ENCODE assay signal across 24 cellular contexts in the genomic region with DNA sequence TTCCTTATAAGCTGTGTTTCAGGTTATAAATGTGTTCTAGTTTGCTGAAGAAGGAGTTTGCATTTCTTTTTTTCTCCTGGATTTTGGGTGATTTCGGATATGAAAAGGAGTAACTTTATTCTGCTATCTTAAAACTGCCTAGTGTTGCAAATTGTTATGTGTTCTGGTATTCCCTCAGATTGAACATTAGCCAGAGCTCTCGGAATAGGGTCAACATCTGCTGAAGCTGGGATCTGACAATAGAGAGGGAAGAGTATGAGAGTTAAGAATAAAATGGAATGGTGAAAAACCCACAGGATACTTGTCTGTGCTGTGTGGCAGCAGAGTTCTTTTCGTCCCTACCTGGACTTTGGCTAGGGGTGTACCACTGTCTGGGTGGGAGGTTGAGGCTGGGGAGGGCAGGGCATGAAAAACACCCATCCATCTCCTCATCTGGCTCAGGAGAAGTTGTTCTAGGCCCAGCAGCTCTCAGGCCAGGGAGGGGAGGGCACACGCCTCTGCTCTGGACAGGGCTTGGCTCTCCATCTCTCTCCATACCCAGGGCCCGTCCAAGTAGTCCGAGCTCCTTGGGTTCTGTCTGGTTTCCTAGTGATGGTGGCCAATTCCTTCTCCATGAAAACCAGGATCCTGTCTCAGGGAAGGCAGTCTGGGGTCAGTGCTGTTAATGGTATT. TPM values are rescaled to one million over a fixed set of nuclear protein-coding genes. Genes with fewer than 3 reads are reported as not detected.
DNase-seq lines count a peak whose midpoint lies in the region; FAIRE-seq and TF ChIP-seq lines count a peak whose summit lies in the region.
"Had no signal": no experiment of that assay in that cellular context is flagged by ENCODE, and none has a peak within 500 bp of the region (broad histone marks: within the 10 kb centered on the region; RNA-seq: fewer than 3 reads in every experiment).

No MANE protein-coding gene starts in this region.

- H3K23ac ChIP-seq in mesendoderm (ENCODE audit: low read length): peak overlapping the region; percentile 75

- no peak for TF ChIP-seq CTCF in astrocyte (IDR thresholded peaks at IDR 0.05; ENCODE audit: insufficient read depth, low read depth, low read length)
- no peak for TF ChIP-seq CTCF in cardiac muscle cell (IDR thresholded peaks at IDR 0.05; ENCODE audit: low read depth, low read length)
- TF ChIP-seq CTCF in type B pancreatic cell (conservative IDR thresholded peaks at IDR 0.05): no peak
- no peak for TF ChIP-seq CTCF in WERI-Rb-1 (IDR thresholded peaks at IDR 0.05; ENCODE audit: low read depth, low read length)

- no peak overlapping the region for H4K5ac ChIP-seq in mesendoderm (ENCODE audit: low read length)

- H3F3A ChIP-seq in GM23248 (ENCODE audit: insufficient read depth): no peaks in the 10 kb centered on the region

- H4K20me1 ChIP-seq in astrocyte (ENCODE audit: insufficient read depth, low read length) (no peaks in the 10 kb centered on the region), GM23248 (ENCODE audit: insufficient read depth) (no peaks in the 10 kb centered on the region)

- H3K4me2 ChIP-seq in astrocyte (ENCODE audit: low read length) (no peak overlapping the region), mesendoderm (ENCODE audit: low read length) (no peak overlapping the region), GM23248 (ENCODE audit: unreplicated experiment) (no peak overlapping the region)

- no peaks in the 10 kb centered on the region for H3K9me3 Mint-ChIP-seq in astrocyte (ENCODE audit: unreplicated experiment)
- H3K9me3 Mint-ChIP-seq in type B pancreatic cell: no peaks in the 10 kb centered on the region

- H3K4me3 ChIP-seq in astrocyte (ENCODE audit: insufficient read depth, low read depth, low read length) (no peak overlapping the region), cardiac muscle cell (no peak overlapping the region), mesendoderm (ENCODE audit: low read length) (no peak overlapping the region), GM23248 (no peak overlapping the region), WERI-Rb-1 (ENCODE audit: low read depth, low read length) (no peak overlapping the region)
- H3K4me3 ChIP-seq: dorsolateral prefrontal cortex, lung, spleen, tibial artery had no signal

- H3K18ac ChIP-seq in mesendoderm (ENCODE audit: low read length): no peak overlapping the region

- H2AFZ ChIP-seq in astrocyte (ENCODE audit: low read depth, low read length) (no peak overlapping the region), GM23248 (no peak overlapping the region)

- H3K36me3 ChIP-seq in astrocyte (ENCODE audit: insufficient read depth, low read length) (no peaks in the 10 kb centered on the region), cardiac muscle cell (peaks cover 3% of the 10 kb centered on the region), mesendoderm (ENCODE audit: control insufficient read depth, insufficient read depth, low read length) (no peaks in the 10 kb centered on the region), GM23248 (ENCODE audit: low read depth) (no peaks in the 10 kb centered on the region), WERI-Rb-1 (peaks cover 23% of the 10 kb centered on the region)
- H3K36me3 ChIP-seq: neutrophil, spleen, tibial artery had no signal

- no peaks in the 10 kb centered on the region for H3K36me3 Mint-ChIP-seq in astrocyte (ENCODE audit: low read depth, unreplicated experiment)
- H3K36me3 Mint-ChIP-seq in type B pancreatic cell: peaks cover 5% of the 10 kb centered on the region
- H3K36me3 Mint-ChIP-seq: activated naive CD8-positive, alpha-beta T cell treated with anti-CD3 and anti-CD28 coated beads, Interleukin-2, amount 10 ng/mL, durations not matched to agents 7 days and 5 days had no signal

- peaks cover 15% of the 10 kb centered on the region for H3K27me3 Mint-ChIP-seq in astrocyte (ENCODE audit: low read depth, unreplicated experiment)
- H3K27me3 Mint-ChIP-seq in type B pancreatic cell: no peaks in the 10 kb centered on the region

- peak overlapping the region; percentile 23 for H3K27ac Mint-ChIP-seq in astrocyte (ENCODE audit: unreplicated experiment)
- peak overlapping the region; percentile 27 for H3K27ac Mint-ChIP-seq in type B pancreatic cell
- H3K27ac Mint-ChIP-seq: activated naive CD8-positive, alpha-beta T cell treated with anti-CD3 and anti-CD28 coated beads, Interleukin-2, amount 10 ng/mL, durations not matched to agents 7 days and 5 days had no signal

- in situ Hi-C loops in GM23248 (cut with MboI): no loop called here

- H3K27ac ChIP-seq in astrocyte (ENCODE audit: low read depth, low read length): no peak overlapping the region
- peak overlapping the region; percentile 17 for H3K27ac ChIP-seq in cardiac muscle cell
- H3K27ac ChIP-seq in mesendoderm (ENCODE audit: low read depth, low read length): no peak overlapping the region
- no peak overlapping the region for H3K27ac ChIP-seq in GM23248
- H3K27ac ChIP-seq in WERI-Rb-1: no peak overlapping the region
- H3K27ac ChIP-seq: C4-2B, dorsolateral prefrontal cortex, neutrophil, spleen, tibial artery had no signal

- H3K4me1 Mint-ChIP-seq in astrocyte (ENCODE audit: low read depth, unreplicated experiment): peaks cover 2% of the 10 kb centered on the region
- peaks cover 26% of the 10 kb centered on the region for H3K4me1 Mint-ChIP-seq in type B pancreatic cell (ENCODE audit: unreplicated experiment)

- H3K27me3 ChIP-seq in astrocyte (ENCODE audit: insufficient read depth, low read length) (peaks cover 2% of the 10 kb centered on the region), cardiac muscle cell (no peaks in the 10 kb centered on the region), mesendoderm (ENCODE audit: insufficient read depth, low read length, poor library complexity) (no peaks in the 10 kb centered on the region), GM23248 (replicated peaks; ENCODE audit: insufficient read depth) (peaks cover 9% of the 10 kb centered on the region; the same call in 1 of the 2 replicates), WERI-Rb-1 (ENCODE audit: insufficient read depth, low read depth, severe bottlenecking) (no peaks in the 10 kb centered on the region)
- H3K27me3 ChIP-seq: neutrophil, spleen, tibial artery had no signal

- no peak overlapping the region for H3K4ac ChIP-seq in mesendoderm (ENCODE audit: low read depth, low read length)

- H3K56ac ChIP-seq in mesendoderm (ENCODE audit: low read length): no peak overlapping the region

- H2AK5ac ChIP-seq in mesendoderm (ENCODE audit: low read length): no peak overlapping the region

- H2BK5ac ChIP-seq in mesendoderm (ENCODE audit: low read length): no peak overlapping the region

- no CpG with 5 or more reads among the region's 6 CpGs for WGBS in mesendoderm (ENCODE audit: extremely low coverage, insufficient coverage, low lambda C conversion rate)
- WGBS in GM23248 (ENCODE audit: low coverage in 1 of 2, low lambda C conversion rate in 2 of 2, missing lambda C conversion rate in 2 of 2), 2 experiments: 19 to 34% methylated on average over 6 of the region's 6 CpGs

- H4K8ac ChIP-seq in mesendoderm (ENCODE audit: low read depth, low read length): no peak overlapping the region

- no peak overlapping the region for H2BK15ac ChIP-seq in mesendoderm (replicated peaks; ENCODE audit: low read depth)

- DNase-seq in astrocyte (ENCODE audit: low read depth): no peak
- DNase-seq in cardiac muscle cell (ENCODE audit: low read depth in 1 of 2, low spot score in 1 of 2): no peak
- DNase-seq in mesendoderm: no peak
- peak; percentile 20 for DNase-seq in type B pancreatic cell (ENCODE audit: extremely low spot score, unreplicated experiment)
- no peak for DNase-seq in GM23248
- DNase-seq in WERI-Rb-1: no peak
- DNase-seq in HEK293T (ENCODE audit: extremely low spot score): no peak
- DNase-seq: activated CD4-positive, alpha-beta T cell treated with anti-CD3 and anti-CD28 coated beads for 4 hours; activated naive CD8-positive, alpha-beta T cell treated with anti-CD3 and anti-CD28 coated beads, Interleukin-2, amount 10 ng/mL, durations not matched to agents 7 days and 5 days; activated T-cell treated with anti-CD3 and anti-CD28 coated beads, Interleukin-2, amount 50 U/mL, for 1 hour; cerebellar nuclear complex; dorsolateral prefrontal cortex; NCI-H1694; spleen; T-helper 2 cell had no signal

- H3K4me1 ChIP-seq in astrocyte (ENCODE audit: insufficient read depth, low read length): no peaks in the 10 kb centered on the region
- peaks cover 18% of the 10 kb centered on the region for H3K4me1 ChIP-seq in cardiac muscle cell (ENCODE audit: low read depth)
- H3K4me1 ChIP-seq in mesendoderm (ENCODE audit: control insufficient read depth, low read depth, low read length): peaks cover 2% of the 10 kb centered on the region
- H3K4me1 ChIP-seq in GM23248 (ENCODE audit: insufficient read depth): no peaks in the 10 kb centered on the region
- H3K4me1 ChIP-seq: spleen, tibial artery had no signal

- FAIRE-seq in astrocyte (lab: Jason Lieb, UNC): no peak
- FAIRE-seq: HepG2, keratinocyte had no signal

- peaks cover 12% of the 10 kb centered on the region for H3K79me1 ChIP-seq in mesendoderm (ENCODE audit: low read length)

- no peaks in the 10 kb centered on the region for H3K9me2 ChIP-seq in GM23248 (ENCODE audit: insufficient read depth)

- no peaks in the 10 kb centered on the region for H3K79me2 ChIP-seq in astrocyte (ENCODE audit: insufficient read depth, low read length)
- H3K79me2 ChIP-seq in mesendoderm (ENCODE audit: control insufficient read depth, insufficient read depth, low read length): peaks cover 5% of the 10 kb centered on the region
- no peaks in the 10 kb centered on the region for H3K79me2 ChIP-seq in GM23248 (ENCODE audit: insufficient read depth)

- CTCF ChIA-PET in HEK293T (lab: Yijun Ruan, JAX): interaction anchor here (1.2 kb wide), 1 partner anchor 14 kb away, joined by 5 read pairs; the partner anchor contains the start of gene SPSB4

- POLR2A ChIA-PET in HEK293T (lab: Yijun Ruan, JAX): interaction anchor here (0.6 kb wide), 1 partner anchor 565 kb away, joined by 3 read pairs; no protein-coding TSS in a partner anchor

- H3K9ac ChIP-seq in astrocyte (ENCODE audit: low read length): no peak overlapping the region
- H3K9ac ChIP-seq in mesendoderm (ENCODE audit: low read length): no peak overlapping the region
- no peak overlapping the region for H3K9ac ChIP-seq in GM23248

- no peak overlapping the region for H2BK120ac ChIP-seq in mesendoderm (ENCODE audit: low read depth, low read length)

- H3K9me3 ChIP-seq in astrocyte (ENCODE audit: insufficient read depth, low read depth, low read length) (no peaks in the 10 kb centered on the region), cardiac muscle cell (ENCODE audit: low read depth) (no peaks in the 10 kb centered on the region), GM23248 (ENCODE audit: low read depth) (no peaks in the 10 kb centered on the region), WERI-Rb-1 (ENCODE audit: severe bottlenecking) (no peaks in the 10 kb centered on the region)
- H3K9me3 ChIP-seq: neutrophil, tibial artery had no signal

- H3K4me3 Mint-ChIP-seq in astrocyte (ENCODE audit: unreplicated experiment): peak overlapping the region; percentile 31
- peak overlapping the region; percentile 10 for H3K4me3 Mint-ChIP-seq in type B pancreatic cell
- H3K4me3 Mint-ChIP-seq: activated naive CD8-positive, alpha-beta T cell treated with anti-CD3 and anti-CD28 coated beads, Interleukin-2, amount 10 ng/mL, durations not matched to agents 7 days and 5 days had no signal

RNA-seq across cellular contexts. Expression of gene SPSB4, which starts 13.2 kb away (rescaled TPM):
- total RNA-seq in astrocyte (0.94 and 2.2 TPM in 2 replicates), cardiac muscle cell (66.4 and 82.2 TPM in 2 replicates), type B pancreatic cell (ENCODE audit: low replicate concordance) (4.7 and 23.8 TPM in 2 replicates)
- polyA plus RNA-seq in cardiac muscle cell (57.0 and 58.3 TPM in 2 replicates), GM23248 (2016; fragmentation: Nextera tagmentation; extraction: Ambion mirVana) (not detected in 2 replicates)
- polyA plus RNA-seq in mesendoderm (2013, experiment 1 of 2): 23.3 TPM
- polyA plus RNA-seq in mesendoderm (2013, experiment 2 of 2): 23.3 TPM
- total RNA-seq in GM23248 (2014; rRNA removed; shearing (Covaris generic)): not detected in 2 replicates
- total RNA-seq: activated CD8-positive, alpha-beta memory T cell treated with anti-CD3 and anti-CD28 coated beads for 36 hours; activated naive CD8-positive, alpha-beta T cell treated with anti-CD3 and anti-CD28 coated beads, Interleukin-2, amount 10 ng/mL, durations not matched to agents 7 days and 5 days; HepG2; OCI-LY7 had no signal
- polyA plus RNA-seq: AG04450, HepG2, keratinocyte had no signal
